In the genomic region with DNA sequence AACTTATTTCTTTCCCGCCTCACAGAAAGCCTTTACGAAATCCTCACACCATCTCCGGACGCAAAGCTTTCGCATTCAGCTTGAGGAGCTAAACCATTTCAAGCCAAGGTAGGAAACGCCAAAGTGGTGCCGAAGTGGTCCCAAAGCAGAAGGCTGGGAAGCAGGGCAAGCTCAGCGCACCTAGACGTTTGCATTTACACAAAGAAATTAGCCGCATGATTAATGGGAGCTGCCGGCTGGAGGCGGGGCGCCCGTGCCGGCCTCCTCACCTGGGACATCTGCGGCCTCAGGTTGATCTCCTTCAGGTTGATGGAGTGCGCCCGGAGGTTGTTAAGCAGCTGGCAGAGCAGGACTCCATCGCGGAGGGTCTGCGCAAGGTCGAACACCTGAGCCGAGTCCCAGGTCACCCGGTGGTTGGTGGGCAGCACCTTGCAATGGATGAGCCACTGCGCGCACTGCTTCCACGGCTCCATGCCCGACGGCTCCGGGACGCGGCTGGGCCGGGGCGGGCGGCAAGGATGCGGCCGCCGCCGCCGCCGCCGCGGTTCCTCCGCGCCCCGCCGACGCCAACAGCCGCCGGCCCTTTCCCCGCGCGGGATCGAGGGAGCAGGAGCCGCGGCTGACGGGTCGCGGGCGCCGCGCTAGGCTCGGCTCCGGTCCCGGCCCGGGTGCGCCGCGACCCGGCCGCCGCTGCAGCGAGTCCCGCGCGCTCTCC, we compare ENCODE assay signal across 8 cellular contexts. TPM values are rescaled to one million over a fixed set of nuclear protein-coding genes. Genes with fewer than 3 reads are reported as not detected.
A peak's percentile ranks its signal among the peaks of the same experiment; 100 is the strongest.
DNase-seq lines count a peak whose midpoint lies in the region; ATAC-seq and TF ChIP-seq lines count a peak whose summit lies in the region.

No MANE protein-coding gene starts in this region.

- H4K5ac ChIP-seq in mesendoderm (ENCODE audit: low read length) = no peak overlapping the region

- TF ChIP-seq CTCF in WERI-Rb-1 (IDR thresholded peaks at IDR 0.05; ENCODE audit: low read depth, low read length) = no peak

- no peak overlapping the region for H2BK5ac ChIP-seq in mesendoderm (ENCODE audit: low read length)

- H3K4me1 ChIP-seq in duodenal mucosa (ENCODE audit: control insufficient read depth in 1 of 2, insufficient read depth in 2 of 2, low read length in 2 of 2) = peaks cover 9 to 20% of the 10 kb centered on the region in 2 donors
- peaks cover 6% of the 10 kb centered on the region for H3K4me1 ChIP-seq in mesendoderm (ENCODE audit: control insufficient read depth, low read depth, low read length)
- H3K4me1 ChIP-seq in stomach smooth muscle (ENCODE audit: control insufficient read depth, insufficient read depth, low read length) = peaks cover 4% of the 10 kb centered on the region

- H3K4me3 ChIP-seq in H7 (ENCODE audit: insufficient read depth, low read depth, low read length) (peak overlapping the region; percentile 74), WERI-Rb-1 (ENCODE audit: low read depth, low read length) (peak overlapping the region; percentile 50), duodenal mucosa (ENCODE audit: low read depth in 1 of 2, low read length in 2 of 2) (peak overlapping the region; percentile 71 to 81), mesendoderm (ENCODE audit: low read length) (peak overlapping the region; percentile 70), stomach smooth muscle (ENCODE audit: low read length in 2 of 2) (peak overlapping the region; percentile 42 to 72)

- H3K4me2 ChIP-seq in mesendoderm (ENCODE audit: low read length) = peak overlapping the region; percentile 99

- peak overlapping the region; percentile 87 for H3K56ac ChIP-seq in mesendoderm (ENCODE audit: low read length)

- H3K9ac ChIP-seq in duodenal mucosa (ENCODE audit: low read depth in 1 of 2, low read length in 2 of 2) (peak overlapping the region; percentile 16 to 56), mesendoderm (ENCODE audit: low read length) (peak overlapping the region; percentile 70), stomach smooth muscle (ENCODE audit: low read length in 2 of 2) (no peak overlapping the region)

- H3K36me3 ChIP-seq in H7 (replicated peaks; ENCODE audit: control insufficient read depth, insufficient read depth, low read length) (no peaks in the 10 kb centered on the region), WERI-Rb-1 (no peaks in the 10 kb centered on the region), duodenal mucosa (ENCODE audit: control insufficient read depth in 1 of 2, insufficient read depth in 2 of 2, low read length in 2 of 2) (no peaks in the 10 kb centered on the region), mesendoderm (ENCODE audit: control insufficient read depth, insufficient read depth, low read length) (no peaks in the 10 kb centered on the region), stomach smooth muscle (ENCODE audit: control insufficient read depth in 2 of 2, insufficient read depth in 2 of 2, low read length in 2 of 2) (no peaks in the 10 kb centered on the region)

- H3K79me1 ChIP-seq in mesendoderm (ENCODE audit: low read length) = peaks cover 3% of the 10 kb centered on the region

- no peak overlapping the region for H3K23ac ChIP-seq in mesendoderm (ENCODE audit: low read length)

- no peak for ATAC-seq in GM18870 (IDR thresholded peaks at IDR 0.05; ENCODE audit: unreplicated experiment)

- no peak overlapping the region for H2BK120ac ChIP-seq in mesendoderm (ENCODE audit: low read depth, low read length)

- H3K27me3 ChIP-seq in H7 (ENCODE audit: control insufficient read depth, insufficient read depth, low read length) = peaks cover 19% of the 10 kb centered on the region
- H3K27me3 ChIP-seq in WERI-Rb-1 (ENCODE audit: insufficient read depth, low read depth, severe bottlenecking) = peaks cover 27% of the 10 kb centered on the region
- H3K27me3 ChIP-seq in duodenal mucosa (ENCODE audit: control insufficient read depth in 1 of 2, insufficient read depth in 2 of 2, low read length in 2 of 2) = peaks cover 0 to 5% of the 10 kb centered on the region in 2 donors
- no peaks in the 10 kb centered on the region for H3K27me3 ChIP-seq in mesendoderm (ENCODE audit: insufficient read depth, low read length, poor library complexity)
- H3K27me3 ChIP-seq in stomach smooth muscle (ENCODE audit: control insufficient read depth in 1 of 2, insufficient read depth in 2 of 2, low read length in 2 of 2) = peaks cover 10 to 18% of the 10 kb centered on the region in 2 donors

- H3K9me3 ChIP-seq in WERI-Rb-1 (ENCODE audit: severe bottlenecking) (no peaks in the 10 kb centered on the region), duodenal mucosa (ENCODE audit: control insufficient read depth in 1 of 2, low read length in 2 of 2) (no peaks in the 10 kb centered on the region), stomach smooth muscle (ENCODE audit: control insufficient read depth in 2 of 2, low read length in 2 of 2) (no peaks in the 10 kb centered on the region)

- DNase-seq in AG08396 (ENCODE audit: low spot score) (peak; percentile 11), H7 (peak; percentile 78), WERI-Rb-1 (peak; percentile 27), mesendoderm (peak; percentile 61), cerebellum (ENCODE audit: low spot score) (no peak)

- no peak overlapping the region for H2BK15ac ChIP-seq in mesendoderm (replicated peaks; ENCODE audit: low read depth)

- H2AK5ac ChIP-seq in mesendoderm (ENCODE audit: low read length) = no peak overlapping the region

- no peaks in the 10 kb centered on the region for H3K79me2 ChIP-seq in mesendoderm (ENCODE audit: control insufficient read depth, insufficient read depth, low read length)

- no CpG with 5 or more reads among the region's 76 CpGs for whole genome bisulfite sequencing in mesendoderm (ENCODE audit: extremely low coverage, insufficient coverage, low lambda C conversion rate)

- no peak overlapping the region for H3K4ac ChIP-seq in mesendoderm (ENCODE audit: low read depth, low read length)

- peak overlapping the region; percentile 56 for H3K18ac ChIP-seq in mesendoderm (ENCODE audit: low read length)

- no peak overlapping the region for H3K27ac ChIP-seq in WERI-Rb-1
- no peak overlapping the region for H3K27ac ChIP-seq in duodenal mucosa (ENCODE audit: low read depth, low read length)
- H3K27ac ChIP-seq in mesendoderm (ENCODE audit: low read depth, low read length) = no peak overlapping the region
- H3K27ac ChIP-seq in stomach smooth muscle (ENCODE audit: low read length) = no peak overlapping the region

- H4K8ac ChIP-seq in mesendoderm (ENCODE audit: low read depth, low read length) = no peak overlapping the region

RNA-seq across cellular contexts. Expression of a gene that starts 0.4 kb away (rescaled TPM):
- total RNA-seq in H7 (2014; rRNA removed; shearing (Covaris generic)) = 5.3 and 7.6 TPM in 2 replicates
- polyA plus RNA-seq in mesendoderm (2013, experiment 1 of 2) = 4.8 TPM
- polyA plus RNA-seq in mesendoderm (2013, experiment 2 of 2) = 4.6 TPM
- total RNA-seq in cerebellum = 19.5 TPM

Comparison
In these comparisons a context has a peak if more than half of its experiments do, and no peak if none do; other contexts are left out.
1. H3K9ac ChIP-seq: peak in duodenal mucosa (2 of 2) and mesendoderm (single experiment); none in stomach smooth muscle (0 of 2).
2. Peak in every context shown above with its lines, with median percentiles within 50 percentile points of each other: H3K4me3 ChIP-seq.